ENCODE assay signal across 9 cellular contexts in the genomic region with DNA sequence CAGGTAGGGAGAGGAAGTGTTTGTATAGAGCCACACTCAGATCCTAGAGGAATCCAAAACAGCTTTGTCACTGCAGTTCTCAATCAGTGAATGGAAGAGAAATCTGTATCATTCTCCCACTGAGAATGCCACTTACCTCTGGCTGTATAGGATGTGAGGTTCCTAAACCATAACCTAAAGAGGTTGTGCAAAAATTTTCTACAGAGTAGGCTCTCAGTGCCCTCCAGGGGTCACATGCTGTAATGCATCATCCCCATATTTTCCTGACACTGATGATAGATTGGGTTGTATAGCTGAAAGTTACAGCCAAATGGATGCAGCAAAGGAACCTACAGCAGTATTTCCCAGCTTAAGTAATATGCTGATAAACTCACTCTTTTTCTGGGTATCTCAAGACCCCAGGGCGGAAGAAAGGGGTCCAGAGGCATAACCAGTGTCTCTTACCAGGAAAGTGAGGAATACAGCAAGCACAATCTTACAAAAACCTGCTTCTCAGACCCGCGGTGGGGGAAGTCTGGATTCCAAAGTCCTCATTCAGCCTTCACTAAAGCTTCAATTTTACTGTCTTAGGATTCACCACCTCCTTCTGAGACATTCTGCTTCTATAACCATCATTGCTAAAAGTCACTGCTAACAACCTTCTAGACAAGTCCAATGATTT. TPM values are rescaled to one million over a fixed set of nuclear protein-coding genes. Genes with fewer than 3 reads are reported as not detected.
DNase-seq lines count a peak whose midpoint lies in the region; ATAC-seq and TF ChIP-seq lines count a peak whose summit lies in the region.
"Had no signal": no experiment of that assay in that cellular context is flagged by ENCODE, and none has a peak within 500 bp of the region (broad histone marks: within the 10 kb centered on the region; RNA-seq: fewer than 3 reads in every experiment).

No MANE protein-coding gene starts in this region.

- WGBS in right lobe of liver (ENCODE audit: insufficient coverage, low coverage, low lambda C conversion rate, missing lambda C conversion rate): 21% methylated on average over 2 of the region's 3 CpGs

- no peak overlapping the region for H3K27ac ChIP-seq in right lobe of liver

- intact Hi-C loops in CD14-positive monocyte (cut with micrococcal nuclease): loop anchor here (2.0 to 10.0 kb wide), 3 partner anchors 60 to 204 kb away; no protein-coding TSS in a partner anchor
- intact Hi-C loops in right lobe of liver (cut with DNase I): no loop called here

- no peak overlapping the region for H3K4me3 ChIP-seq in right lobe of liver

- TF ChIP-seq CTCF in CD14-positive monocyte (IDR thresholded peaks at IDR 0.05) (peak; percentile 92), GM10248 (IDR thresholded peaks at IDR 0.05; ENCODE audit: control extremely low read depth, extremely low read depth, low read depth, missing control alignments) (peak; percentile 72), right lobe of liver (IDR thresholded peaks at IDR 0.05) (peak; percentile 64 to 73 (median 68))

- H3K36me3 ChIP-seq in right lobe of liver: no peaks in the 10 kb centered on the region

- peaks cover 3 to 10% of the 10 kb centered on the region in 2 donors for H3K36me3 Mint-ChIP-seq in CD14-positive monocyte

- H3K4me1 Mint-ChIP-seq in CD14-positive monocyte: peaks cover 25% of the 10 kb centered on the region

- no peaks in the 10 kb centered on the region for H3K27me3 ChIP-seq in right lobe of liver

- DNase-seq in CD14-positive monocyte (ENCODE audit: low spot score) (no peak), GM10248 (ENCODE audit: extremely low spot score) (peak; percentile 52), NCI-H226 (peak; percentile 37), astrocyte of the hippocampus (ENCODE audit: low read depth, low spot score) (peak; percentile 52), right lobe of liver (no peak)

- H3K4me3 Mint-ChIP-seq in CD14-positive monocyte: no peak overlapping the region

- TF ChIP-seq POLR2A in right lobe of liver (IDR thresholded peaks at IDR 0.05): no peak

- H3K9me3 ChIP-seq in right lobe of liver: no peaks in the 10 kb centered on the region

- peaks cover 0 to 10% (median 2%) of the 10 kb centered on the region in 4 donors for H3K4me1 ChIP-seq in right lobe of liver

- POLR2A ChIA-PET in GM10248 (lab: Yijun Ruan, JAX): interaction anchor here (1.1 kb wide), 1 partner anchor 98 kb away, joined by 4 read pairs; no protein-coding TSS in a partner anchor

- peaks cover 0 to 3% (median 0%) of the 10 kb centered on the region in 7 donors for H3K9me3 Mint-ChIP-seq in CD14-positive monocyte

- ATAC-seq in right lobe of liver (peak; percentile 39 to 46 (median 42)), HG03159 (IDR thresholded peaks at IDR 0.05; ENCODE audit: unreplicated experiment) (no peak), HG02884 (IDR thresholded peaks at IDR 0.05; ENCODE audit: unreplicated experiment) (no peak), HG03432 (IDR thresholded peaks at IDR 0.05; ENCODE audit: unreplicated experiment) (no peak)
- ATAC-seq: left colon had no signal

- CTCF ChIA-PET in GM10248 (lab: Yijun Ruan, JAX): interaction anchor here (0.7 to 7.2 kb wide), 33 partner anchors 11 to 203 kb away, joined by 3 to 81 read pairs (median 5); a partner anchor contains a TSS

- no peaks in the 10 kb centered on the region for H3K27me3 Mint-ChIP-seq in CD14-positive monocyte (ENCODE audit: low read depth in 3 of 3)

- peak overlapping the region in 1 of 7 donors; percentile 74 for H3K27ac Mint-ChIP-seq in CD14-positive monocyte

RNA-seq across cellular contexts. Expression of a gene that starts 3.8 kb away (rescaled TPM):
- polyA plus RNA-seq in CD14-positive monocyte: 1 to 10 TPM in 1 of 2 donors, under 1 TPM in 1; 0.71 to 1.2 TPM
- 1 to 10 TPM; 1.6 to 3.6 (median 2.6) TPM for total RNA-seq in right lobe of liver

RNA-seq across cellular contexts. Expression of a gene that starts 10.9 kb away (rescaled TPM):
- polyA plus RNA-seq in CD14-positive monocyte: 1 to 10 TPM; 3.7 to 6.8 TPM
- total RNA-seq in right lobe of liver: 1 to 10 TPM; 7.0 to 8.8 (median 7.9) TPM

Comparison
In these comparisons a context has a peak if more than half of its experiments do, and no peak if none do; other contexts are left out.
1. DNase-seq: peak in GM10248 (single experiment), NCI-H226 (single experiment) and astrocyte of the hippocampus (single experiment); none in CD14-positive monocyte (single experiment) and right lobe of liver (0 of 3).
2. ATAC-seq: peak in right lobe of liver (4 of 4); none in HG03159 (single experiment), HG02884 (single experiment) and HG03432 (single experiment).
3. intact Hi-C loops: an anchor here in CD14-positive monocyte (2.0 to 10.0 kb wide); none called in right lobe of liver.
4. Peak in every context shown above with its lines, with median percentiles within 50 percentile points of each other: CTCF ChIP-seq.